Comparison of ENCODE assay signal across 16 cellular contexts in genomic region chr19:13122980-13123957, GRCh38. TPM values are rescaled to one million over a fixed set of nuclear protein-coding genes. Genes with fewer than 3 reads are reported as not detected.
A peak's percentile ranks its signal among the peaks of the same experiment; 100 is the strongest.
DNase-seq lines count a peak whose midpoint lies in the region; ATAC-seq and TF ChIP-seq lines count a peak whose summit lies in the region.
"Had no signal": no experiment of that assay in that cellular context is flagged by ENCODE, and none has a peak within 500 bp of the region (broad histone marks: within the 10 kb centered on the region; RNA-seq: fewer than 3 reads in every experiment).

No MANE protein-coding gene starts in this region.

- H3K4me3 ChIP-seq in CD8-positive, alpha-beta memory T cell (ENCODE audit: low read length), result no peak overlapping the region
- H3K4me3 ChIP-seq: ascending aorta, lower lobe of right lung had no signal

- ATAC-seq in HG03571 (IDR thresholded peaks at IDR 0.05; ENCODE audit: unreplicated experiment) (no peak), HG03354 (IDR thresholded peaks at IDR 0.05; ENCODE audit: poor library complexity, severe bottlenecking, unreplicated experiment) (no peak)
- ATAC-seq: lower lobe of right lung had no signal

- no peaks in the 10 kb centered on the region for H3K36me3 ChIP-seq in CD8-positive, alpha-beta memory T cell (ENCODE audit: insufficient read depth, low read length)
- H3K36me3 ChIP-seq: ascending aorta had no signal

- in situ Hi-C loops in KBM-7 (cut with MboI; ENCODE audit: low pct_unique_long_range_greater_than_20kb, low sequenced_read_pairs), result no loop called here

- no peak for TF ChIP-seq CTCF in chondrocyte (IDR thresholded peaks at IDR 0.05)
- TF ChIP-seq CTCF in neural crest cell (conservative IDR thresholded peaks at IDR 0.05), result no peak

- no peaks in the 10 kb centered on the region for H3K9me3 ChIP-seq in CD8-positive, alpha-beta memory T cell (ENCODE audit: low read length)
- H3K9me3 ChIP-seq: ascending aorta, lower lobe of right lung had no signal

- H3K9me3 Mint-ChIP-seq in CD8-positive, alpha-beta memory T cell, result no peaks in the 10 kb centered on the region
- H3K9me3 Mint-ChIP-seq in IgD-negative memory B cell (no peaks in the 10 kb centered on the region), chondrocyte (ENCODE audit: low read depth) (no peaks in the 10 kb centered on the region), neural crest cell (no peaks in the 10 kb centered on the region)

- no peak overlapping the region for H3K4me3 Mint-ChIP-seq in CD8-positive, alpha-beta memory T cell
- peak overlapping the region in 2 of 4 donors; percentile 45 to 58 for H3K4me3 Mint-ChIP-seq in IgD-negative memory B cell
- no peak overlapping the region for H3K4me3 Mint-ChIP-seq in chondrocyte (ENCODE audit: unreplicated experiment)
- peak overlapping the region; percentile 77 for H3K4me3 Mint-ChIP-seq in neural crest cell

- no peak for DNase-seq in CD8-positive, alpha-beta memory T cell
- DNase-seq in chondrocyte (ENCODE audit: low spot score) (no peak), neural crest cell (ENCODE audit: low read depth, low spot score) (no peak), KBM-7 (no peak), C1 segment of cervical spinal cord (lab: John Stamatoyannopoulos, UW) (no peak)
- DNase-seq: activated CD4-positive, alpha-beta T cell treated with anti-CD3 and anti-CD28 coated beads, Interleukin-2, amount 50 U/mL, for 4 hours; hippocampal formation; lower lobe of right lung; NCI-H1417; NCI-H2107; NCI-H524 treated with DMSO at 0.1 percent for 48 hours; stimulated activated CD4-positive, alpha-beta T cell treated with anti-CD3 and anti-CD28 coated beads, Interleukin-2, amount 100 ng/mL, for 48 hours had no signal

- peaks cover 0 to 2% of the 10 kb centered on the region in 2 donors for H3K27me3 Mint-ChIP-seq in CD8-positive, alpha-beta memory T cell
- no peaks in the 10 kb centered on the region for H3K27me3 Mint-ChIP-seq in IgD-negative memory B cell
- no peaks in the 10 kb centered on the region for H3K27me3 Mint-ChIP-seq in chondrocyte (ENCODE audit: low read depth)
- H3K27me3 Mint-ChIP-seq in neural crest cell (ENCODE audit: low read depth), result no peaks in the 10 kb centered on the region

- no peak overlapping the region for H3K27ac ChIP-seq in CD8-positive, alpha-beta memory T cell (ENCODE audit: low read depth, low read length)
- H3K27ac ChIP-seq: ascending aorta, lower lobe of right lung had no signal

- no peaks in the 10 kb centered on the region for H3K27me3 ChIP-seq in CD8-positive, alpha-beta memory T cell (ENCODE audit: insufficient read depth, low read length, poor library complexity, severe bottlenecking)
- H3K27me3 ChIP-seq: ascending aorta had no signal

- CTCF ChIA-PET in CD8-positive, alpha-beta memory T cell (lab: Charles Lee), result interaction anchor here (1.3 kb wide), 1 partner anchor 9 kb away, joined by 3 read pairs; no protein-coding TSS in a partner anchor

- H3K27ac Mint-ChIP-seq in CD8-positive, alpha-beta memory T cell, result peak overlapping the region in 6 of 8 donors; percentile 13 to 93 (median 84)
- peak overlapping the region; percentile 15 to 86 (median 39) for H3K27ac Mint-ChIP-seq in IgD-negative memory B cell
- peak overlapping the region; percentile 54 for H3K27ac Mint-ChIP-seq in chondrocyte (ENCODE audit: unreplicated experiment)
- no peak overlapping the region for H3K27ac Mint-ChIP-seq in neural crest cell (ENCODE audit: unreplicated experiment)

- peaks cover 0 to 14% (median 0%) of the 10 kb centered on the region in 3 donors for H3K36me3 Mint-ChIP-seq in CD8-positive, alpha-beta memory T cell
- no peaks in the 10 kb centered on the region for H3K36me3 Mint-ChIP-seq in IgD-negative memory B cell
- H3K36me3 Mint-ChIP-seq in chondrocyte (ENCODE audit: low read depth), result no peaks in the 10 kb centered on the region
- no peaks in the 10 kb centered on the region for H3K36me3 Mint-ChIP-seq in neural crest cell (ENCODE audit: low read depth)

- H3K4me1 ChIP-seq in CD8-positive, alpha-beta memory T cell (ENCODE audit: insufficient read depth, low read length), result peaks cover 21% of the 10 kb centered on the region

- H3K4me1 Mint-ChIP-seq in CD8-positive, alpha-beta memory T cell, result peaks cover 45 to 59% (median 49%) of the 10 kb centered on the region in 3 donors
- H3K4me1 Mint-ChIP-seq in IgD-negative memory B cell (peaks cover 24 to 35% (median 29%) of the 10 kb centered on the region in 3 donors), chondrocyte (ENCODE audit: low read depth) (peaks cover 36% of the 10 kb centered on the region), neural crest cell (peaks cover 24% of the 10 kb centered on the region)

- POLR2A ChIA-PET in CD8-positive, alpha-beta memory T cell (lab: Charles Lee), result no interaction called here

RNA-seq across cellular contexts. Expression of gene NACC1, which starts 5.2 kb away (rescaled TPM):
- total RNA-seq in CD8-positive, alpha-beta memory T cell, result 100 to 1,000 TPM in 1 of 2 experiments, 10 to 100 TPM in 1; 89.9 to 111 TPM
- polyA plus RNA-seq in CD8-positive, alpha-beta memory T cell, result 3.9 TPM
- polyA plus RNA-seq in IgD-negative memory B cell, result 2.7 TPM
- total RNA-seq in chondrocyte (45.2 to 49.5 TPM (median 47.3 TPM) in 3 replicates), neural crest cell (88.3 and 99.4 TPM in 2 replicates)

RNA-seq across cellular contexts. Expression of gene TRMT1, which starts 6.7 kb away (rescaled TPM):
- total RNA-seq in CD8-positive, alpha-beta memory T cell, result 100 to 1,000 TPM; 138 TPM
- 18.2 TPM for polyA plus RNA-seq in CD8-positive, alpha-beta memory T cell
- 30.7 TPM for polyA plus RNA-seq in IgD-negative memory B cell
- total RNA-seq in chondrocyte (25.4 to 35.8 TPM (median 28.9 TPM) in 3 replicates), neural crest cell (57.1 and 58.2 TPM in 2 replicates)

RNA-seq across cellular contexts. Expression of gene LYL1, which starts 20.6 kb away (rescaled TPM):
- total RNA-seq in CD8-positive, alpha-beta memory T cell, result 1 to 10 TPM; 2.3 to 2.5 TPM
- 4.1 TPM for polyA plus RNA-seq in CD8-positive, alpha-beta memory T cell
- 90.1 TPM for polyA plus RNA-seq in IgD-negative memory B cell
- total RNA-seq in chondrocyte (0.38 to 0.47 TPM in 2 of 3 replicates, not detected in the other), neural crest cell (0.30 and 0.45 TPM in 2 replicates)

RNA-seq across cellular contexts. Expression of gene STX10, which starts 26.9 kb away (rescaled TPM):
- 10 to 100 TPM; 60.9 to 63.7 TPM for total RNA-seq in CD8-positive, alpha-beta memory T cell
- polyA plus RNA-seq in CD8-positive, alpha-beta memory T cell, result 58.7 TPM
- 52.8 TPM for polyA plus RNA-seq in IgD-negative memory B cell
- total RNA-seq in chondrocyte (42.9 to 53.0 TPM (median 45.6 TPM) in 3 replicates), neural crest cell (60.6 and 60.7 TPM in 2 replicates)

RNA-seq across cellular contexts. Expression of gene IER2, which starts 26.9 kb away (rescaled TPM):
- total RNA-seq in CD8-positive, alpha-beta memory T cell, result 100 to 1,000 TPM; 102 to 111 TPM
- 277 TPM for polyA plus RNA-seq in CD8-positive, alpha-beta memory T cell
- polyA plus RNA-seq in IgD-negative memory B cell, result 350 TPM
- total RNA-seq in chondrocyte, result 38.4 to 67.1 TPM (median 58.5 TPM) in 3 replicates
- total RNA-seq in neural crest cell, result 72.5 and 80.3 TPM in 2 replicates
